ENCODE assay signal across 9 cellular contexts in the genomic region with DNA sequence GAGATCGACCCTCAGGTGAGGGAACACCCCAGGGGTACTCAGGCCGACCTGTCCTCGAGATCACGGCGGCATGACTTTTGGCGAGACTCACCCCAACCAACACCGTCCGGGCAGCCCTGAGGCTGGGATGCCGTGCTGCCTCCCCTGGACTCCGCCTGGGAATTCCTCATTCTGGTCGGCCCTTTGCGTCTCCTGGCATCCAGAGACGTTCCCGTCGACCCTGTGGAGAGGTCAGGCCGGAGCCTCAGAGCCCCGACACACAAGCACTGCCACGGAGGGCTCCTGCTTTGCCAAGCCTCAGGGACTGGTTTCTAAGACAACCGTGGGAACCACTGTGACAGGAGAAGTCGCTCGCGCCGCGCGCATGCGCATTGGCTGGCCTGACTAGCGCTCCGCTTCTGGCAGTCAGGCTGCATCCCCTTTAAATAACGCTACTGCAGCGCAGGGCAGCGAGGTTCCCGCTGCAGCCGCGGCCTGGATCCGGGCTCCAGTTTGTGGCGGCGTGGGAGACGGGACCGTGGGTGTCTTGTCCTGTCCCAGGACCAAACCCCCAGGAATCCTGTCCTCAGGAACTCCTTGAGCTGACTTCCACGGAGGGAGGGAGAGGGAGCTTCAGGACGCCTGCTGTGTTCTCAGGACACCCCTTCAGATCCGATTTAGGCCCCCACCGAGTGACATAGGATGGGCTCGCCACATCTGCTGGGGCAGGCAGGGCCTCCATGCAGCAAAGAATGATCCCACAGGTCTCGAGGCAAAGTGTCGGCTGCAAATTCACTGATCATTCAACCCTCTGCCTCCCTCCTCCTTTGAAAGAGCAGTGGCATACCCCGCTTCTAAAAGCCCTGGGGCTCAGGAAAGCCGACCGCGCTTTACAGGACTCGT.
DNase-seq lines count a peak whose midpoint lies in the region; ATAC-seq, FAIRE-seq and TF ChIP-seq lines count a peak whose summit lies in the region.
"Had no signal": no experiment of that assay in that cellular context is flagged by ENCODE, and none has a peak within 500 bp of the region (broad histone marks: within the 10 kb centered on the region; RNA-seq: fewer than 3 reads in every experiment).

No MANE protein-coding gene starts in this region.

- no peaks in the 10 kb centered on the region for H3K4me1 ChIP-seq in prostate gland (replicated peaks)

- DNase-seq in D341Med (ENCODE audit: low spot score) (peak; percentile 74), cardiac septum (ENCODE audit: low spot score) (peak; percentile 92), prostate gland (ENCODE audit: low spot score) (peak; percentile 53), D721Med (ENCODE audit: insufficient read length, low spot score) (no peak)
- peak; percentile 61 to 85 for DNase-seq in activated naive CD4-positive, alpha-beta T cell treated with anti-CD3 and anti-CD28 coated beads, Interleukin-2, amount 50 U/mL, for 72 hours (ENCODE audit: low spot score in 2 of 2)

- FAIRE-seq in D721Med (lab: Jason Lieb, UNC): no peak

- TF ChIP-seq POLR2A in prostate gland (IDR thresholded peaks at IDR 0.05): no peak

- H3K36me3 Mint-ChIP-seq in activated naive CD4-positive, alpha-beta T cell treated with anti-CD3 and anti-CD28 coated beads, Interleukin-2, amount 50 U/mL, for 72 hours: peaks cover 0 to 11% of the 10 kb centered on the region in 2 donors

- H3K9me3 ChIP-seq in prostate gland: no peaks in the 10 kb centered on the region

- H3K9me3 Mint-ChIP-seq in activated naive CD4-positive, alpha-beta T cell treated with anti-CD3 and anti-CD28 coated beads, Interleukin-2, amount 50 U/mL, for 72 hours: no peaks in the 10 kb centered on the region

- H3K27ac Mint-ChIP-seq in activated naive CD4-positive, alpha-beta T cell treated with anti-CD3 and anti-CD28 coated beads, Interleukin-2, amount 50 U/mL, for 72 hours: no peak overlapping the region

- no peaks in the 10 kb centered on the region for H3K36me3 ChIP-seq in prostate gland

- no peak for TF ChIP-seq CTCF in prostate gland (IDR thresholded peaks at IDR 0.05)
- TF ChIP-seq CTCF in D721Med (IDR thresholded peaks at IDR 0.05; ENCODE audit: insufficient read depth, missing control alignments): no peak

- no peaks in the 10 kb centered on the region for H3K27me3 ChIP-seq in prostate gland (replicated peaks; ENCODE audit: insufficient read depth)

- no peak overlapping the region for H3K27ac ChIP-seq in prostate gland

- WGBS in prostate gland: 24% methylated on average over 50 of the region's 51 CpGs

- ATAC-seq in HG03175 (IDR thresholded peaks at IDR 0.05; ENCODE audit: unreplicated experiment): peak; percentile 55
- peak; percentile 78 for ATAC-seq in SK-N-SH treated with all-trans-retinoic acid at 6 μM for 48 hours
- ATAC-seq in activated naive CD4-positive, alpha-beta T cell treated with anti-CD3 and anti-CD28 coated beads, Interleukin-2, amount 50 U/mL, for 72 hours: peak in 1 of 2 donors; percentile 72
- no peak for ATAC-seq in GM21786 (IDR thresholded peaks at IDR 0.05; ENCODE audit: unreplicated experiment)
- ATAC-seq: HCT116 had no signal

- intact Hi-C loops in cardiac septum (cut with DNase I): no loop called here
- intact Hi-C loops in prostate gland (cut with DNase I): no loop called here

- H3K4me3 ChIP-seq in prostate gland: no peak overlapping the region

TF ChIP-seq in SK-N-SH treated with all-trans-retinoic acid at 6 μM for 48 hours, 23 proteins besides CTCF, POLR2A, EP300 and RAD21 (continues in another document):
- TF ChIP-seq, protein P1, sequence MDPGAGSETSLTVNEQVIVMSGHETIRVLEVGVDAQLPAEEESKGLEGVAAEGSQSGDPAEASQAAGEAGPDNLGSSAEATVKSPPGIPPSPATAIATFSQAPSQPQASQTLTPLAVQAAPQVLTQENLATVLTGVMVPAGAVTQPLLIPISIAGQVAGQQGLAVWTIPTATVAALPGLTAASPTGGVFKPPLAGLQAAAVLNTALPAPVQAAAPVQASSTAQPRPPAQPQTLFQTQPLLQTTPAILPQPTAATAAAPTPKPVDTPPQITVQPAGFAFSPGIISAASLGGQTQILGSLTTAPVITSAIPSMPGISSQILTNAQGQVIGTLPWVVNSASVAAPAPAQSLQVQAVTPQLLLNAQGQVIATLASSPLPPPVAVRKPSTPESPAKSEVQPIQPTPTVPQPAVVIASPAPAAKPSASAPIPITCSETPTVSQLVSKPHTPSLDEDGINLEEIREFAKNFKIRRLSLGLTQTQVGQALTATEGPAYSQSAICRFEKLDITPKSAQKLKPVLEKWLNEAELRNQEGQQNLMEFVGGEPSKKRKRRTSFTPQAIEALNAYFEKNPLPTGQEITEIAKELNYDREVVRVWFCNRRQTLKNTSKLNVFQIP (CRISPR knock-in tag; IDR thresholded peaks at IDR 0.05; ENCODE audit: borderline replicate concordance, low read depth): no peak
- no peak for TF ChIP-seq TSHZ2 (CRISPR knock-in tag; IDR thresholded peaks at IDR 0.05)
- TF ChIP-seq ZFP3 (CRISPR knock-in tag; IDR thresholded peaks at IDR 0.05): no peak
- TF ChIP-seq, protein P2, sequence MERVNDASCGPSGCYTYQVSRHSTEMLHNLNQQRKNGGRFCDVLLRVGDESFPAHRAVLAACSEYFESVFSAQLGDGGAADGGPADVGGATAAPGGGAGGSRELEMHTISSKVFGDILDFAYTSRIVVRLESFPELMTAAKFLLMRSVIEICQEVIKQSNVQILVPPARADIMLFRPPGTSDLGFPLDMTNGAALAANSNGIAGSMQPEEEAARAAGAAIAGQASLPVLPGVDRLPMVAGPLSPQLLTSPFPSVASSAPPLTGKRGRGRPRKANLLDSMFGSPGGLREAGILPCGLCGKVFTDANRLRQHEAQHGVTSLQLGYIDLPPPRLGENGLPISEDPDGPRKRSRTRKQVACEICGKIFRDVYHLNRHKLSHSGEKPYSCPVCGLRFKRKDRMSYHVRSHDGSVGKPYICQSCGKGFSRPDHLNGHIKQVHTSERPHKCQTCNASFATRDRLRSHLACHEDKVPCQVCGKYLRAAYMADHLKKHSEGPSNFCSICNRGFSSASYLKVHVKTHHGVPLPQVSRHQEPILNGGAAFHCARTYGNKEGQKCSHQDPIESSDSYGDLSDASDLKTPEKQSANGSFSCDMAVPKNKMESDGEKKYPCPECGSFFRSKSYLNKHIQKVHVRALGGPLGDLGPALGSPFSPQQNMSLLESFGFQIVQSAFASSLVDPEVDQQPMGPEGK (CRISPR knock-in tag; IDR thresholded peaks at IDR 0.05; ENCODE audit: borderline replicate concordance): no peak
- TF ChIP-seq TCF4 (CRISPR knock-in tag; IDR thresholded peaks at IDR 0.05; ENCODE audit: borderline replicate concordance): no peak
- no peak for TF ChIP-seq ZNF8 (CRISPR knock-in tag; IDR thresholded peaks at IDR 0.05)
- no peak for TF ChIP-seq CSRNP3 (CRISPR knock-in tag; IDR thresholded peaks at IDR 0.05)
- TF ChIP-seq ZNF70 (CRISPR knock-in tag; IDR thresholded peaks at IDR 0.05): no peak
- no peak for TF ChIP-seq SNAI2 (CRISPR knock-in tag; IDR thresholded peaks at IDR 0.05)
- TF ChIP-seq TOX (CRISPR knock-in tag; IDR thresholded peaks at IDR 0.05; ENCODE audit: borderline replicate concordance): no peak
- TF ChIP-seq PPARA (CRISPR knock-in tag; IDR thresholded peaks at IDR 0.05; ENCODE audit: borderline replicate concordance): no peak
- TF ChIP-seq ARNTL (CRISPR knock-in tag; IDR thresholded peaks at IDR 0.05; ENCODE audit: borderline replicate concordance, low read depth): no peak
- no peak for TF ChIP-seq CSDC2 (CRISPR knock-in tag; IDR thresholded peaks at IDR 0.05)
- TF ChIP-seq ESRRG (CRISPR knock-in tag; IDR thresholded peaks at IDR 0.05): no peak
- no peak for TF ChIP-seq ZFP30 (CRISPR knock-in tag; IDR thresholded peaks at IDR 0.05)
- no peak for TF ChIP-seq ZC3H10 (CRISPR knock-in tag; IDR thresholded peaks at IDR 0.05)
- TF ChIP-seq GLIS3 (CRISPR knock-in tag; IDR thresholded peaks at IDR 0.05): no peak
- no peak for TF ChIP-seq BACH2 (CRISPR knock-in tag; IDR thresholded peaks at IDR 0.05; ENCODE audit: borderline replicate concordance)
